In genomic region chr1:48062353-48062752, GRCh38 we compare ENCODE assay signal across 27 cellular contexts.
DNase-seq lines count a peak whose midpoint lies in the region; ATAC-seq and TF ChIP-seq lines count a peak whose summit lies in the region.
"Had no signal": no experiment of that assay in that cellular context is flagged by ENCODE, and none has a peak within 500 bp of the region (broad histone marks: within the 10 kb centered on the region; RNA-seq: fewer than 3 reads in every experiment).

No MANE protein-coding gene starts in this region.

- no peaks in the 10 kb centered on the region for H3K36me3 Mint-ChIP-seq in CD14-positive monocyte
- H3K36me3 Mint-ChIP-seq: neural progenitor cell had no signal

- intact Hi-C loops in lower leg skin (cut with DNase I; ENCODE audit: low total_unique reads): no loop called here
- intact Hi-C loops in CD14-positive monocyte (cut with micrococcal nuclease): no loop called here

- H3K4me3 ChIP-seq in lower leg skin (ENCODE audit: low read depth, poor library complexity, severe bottlenecking): no peak overlapping the region
- H3K4me3 ChIP-seq: BLaER1, GM12878, GM23338, neural progenitor cell had no signal

- peaks cover 2 to 8% (median 3%) of the 10 kb centered on the region in 3 donors for H3K27me3 Mint-ChIP-seq in CD14-positive monocyte (ENCODE audit: low read depth in 3 of 3)

- WGBS in lower leg skin, 2 donors: 0 to 29% methylated on average over 1 of the region's 1 CpG

- H3K27ac Mint-ChIP-seq in CD14-positive monocyte: no peak overlapping the region
- H3K27ac Mint-ChIP-seq: activated naive CD4-positive, alpha-beta T cell treated with anti-CD3 and anti-CD28 coated beads for 36 hours; GM23338; HFFc6; neural progenitor cell had no signal

- peaks cover 8% of the 10 kb centered on the region for H3K4me1 Mint-ChIP-seq in CD14-positive monocyte

- TF ChIP-seq POLR2A in lower leg skin (IDR thresholded peaks at IDR 0.05): no peak

- no peaks in the 10 kb centered on the region for H3K4me1 ChIP-seq in foreskin keratinocyte
- H3K4me1 ChIP-seq: Caco-2, neural progenitor cell had no signal

- DNase-seq in mucosa of gallbladder (ENCODE audit: low spot score): peak; percentile 25
- DNase-seq in activated naive CD4-positive, alpha-beta T cell treated with anti-CD3 and anti-CD28 coated beads, Interleukin-2, amount 50 U/mL, for 16 hours: no peak
- no peak for DNase-seq in foreskin keratinocyte
- DNase-seq in lower leg skin (ENCODE audit: low spot score in 2 of 2): no peak
- no peak for DNase-seq in CD14-positive monocyte (ENCODE audit: low spot score)
- DNase-seq: activated CD4-positive, alpha-beta T cell treated with anti-CD3 and anti-CD28 coated beads, Interleukin-2, amount 50 U/mL, for 4 hours; activated CD4-positive, CD25-positive, alpha-beta regulatory T cell; activated naive CD4-positive, alpha-beta T cell treated with anti-CD3 and anti-CD28 coated beads for 36 hours; brain microvascular endothelial cell; Caco-2; glutamatergic neuron; HFFc6; islet precursor cell; NCI-H1417 treated with DMSO at 0.1 percent for 48 hours; NCI-H2081 treated with DMSO at 0.1 percent for 48 hours; posterior cingulate gyrus; stimulated activated CD4-positive, alpha-beta T cell treated with anti-CD3 and anti-CD28 coated beads, Interleukin-15, amount 100 ng/mL, for 24 hours; stimulated activated naive CD4-positive, alpha-beta T cell treated with Interleukin-2 at 50 U/mL for 16 hours; T-helper 1 cell had no signal

- peak; percentile 52 for ATAC-seq in GM18511 (IDR thresholded peaks at IDR 0.05; ENCODE audit: unreplicated experiment)
- peak; percentile 45 for ATAC-seq in GM21381 (IDR thresholded peaks at IDR 0.05; ENCODE audit: unreplicated experiment)
- peak; percentile 42 for ATAC-seq in HG03460 (IDR thresholded peaks at IDR 0.05; ENCODE audit: unreplicated experiment)
- no peak for ATAC-seq in foreskin keratinocyte
- ATAC-seq: GM23338 had no signal

- no peak overlapping the region for H3K4me3 Mint-ChIP-seq in CD14-positive monocyte
- H3K4me3 Mint-ChIP-seq: activated naive CD4-positive, alpha-beta T cell treated with anti-CD3 and anti-CD28 coated beads for 36 hours; GM23338; HFFc6; neural progenitor cell had no signal

- H3K27ac ChIP-seq in foreskin keratinocyte: no peak overlapping the region
- H3K27ac ChIP-seq: BLaER1, brain microvascular endothelial cell, KMS-11, neural progenitor cell had no signal

- H3K27me3 ChIP-seq in foreskin keratinocyte: peaks cover 17% of the 10 kb centered on the region
- H3K27me3 ChIP-seq: BLaER1, brain microvascular endothelial cell had no signal

- TF ChIP-seq CTCF in foreskin keratinocyte (conservative IDR thresholded peaks at IDR 0.05) (no peak), lower leg skin (IDR thresholded peaks at IDR 0.05) (no peak), CD14-positive monocyte (IDR thresholded peaks at IDR 0.05) (no peak)

- no peaks in the 10 kb centered on the region for H3K9me3 Mint-ChIP-seq in CD14-positive monocyte
- H3K9me3 Mint-ChIP-seq: activated naive CD4-positive, alpha-beta T cell treated with anti-CD3 and anti-CD28 coated beads for 36 hours; GM23338; neural progenitor cell had no signal
